Comparison of ENCODE assay signal across 1 cellular context in genomic region chr4:169070895-169071218, GRCh38.
A peak's percentile ranks its signal among the peaks of the same experiment; 100 is the strongest.
TF ChIP-seq lines count a peak whose summit lies in the region.

No MANE protein-coding gene starts in this region.

TF ChIP-seq in HepG2, 621 proteins besides CTCF, POLR2A, EP300 and RAD21 (continued from another document and continues in another):
- TF ChIP-seq LCORL (IDR thresholded peaks at IDR 0.05) (no peak), LCORL (CRISPR knock-in tag; IDR thresholded peaks at IDR 0.05) (no peak), HIC2 (CRISPR knock-in tag; IDR thresholded peaks at IDR 0.05; ENCODE audit: low read depth) (no peak), ZNF33A (CRISPR knock-in tag; IDR thresholded peaks at IDR 0.05; ENCODE audit: borderline replicate concordance) (no peak), ZNF44 (CRISPR knock-in tag; IDR thresholded peaks at IDR 0.05) (no peak), HOXD1 (CRISPR knock-in tag; IDR thresholded peaks at IDR 0.05) (no peak), U2AF2 (IDR thresholded peaks at IDR 0.05; ENCODE audit: low read depth, low read length) (0 out of 2 replicates have a peak, but pooled peaks have one; percentile 61), PRDM10 (CRISPR knock-in tag; IDR thresholded peaks at IDR 0.05; ENCODE audit: low read depth) (no peak), ZNF30 (CRISPR knock-in tag; IDR thresholded peaks at IDR 0.05) (no peak), ZNF260 (CRISPR knock-in tag; IDR thresholded peaks at IDR 0.05; ENCODE audit: borderline replicate concordance, low read depth) (no peak), ZNF556 (CRISPR knock-in tag; IDR thresholded peaks at IDR 0.05; ENCODE audit: borderline replicate concordance) (peak; percentile 43; the same call in 1 of the 2 replicates), MZF1 (CRISPR knock-in tag; IDR thresholded peaks at IDR 0.05; ENCODE audit: borderline replicate concordance) (no peak), SNAI1 (CRISPR knock-in tag; IDR thresholded peaks at IDR 0.05; ENCODE audit: borderline replicate concordance) (no peak), ZNF598 (CRISPR knock-in tag; IDR thresholded peaks at IDR 0.05; ENCODE audit: borderline replicate concordance) (0 out of 2 replicates have a peak, but pooled peaks have one; percentile 30), REL (CRISPR knock-in tag; conservative IDR thresholded peaks at IDR 0.05) (no peak), KLF9 (CRISPR knock-in tag; IDR thresholded peaks at IDR 0.05; ENCODE audit: low read depth) (no peak), PAX8 (CRISPR knock-in tag; IDR thresholded peaks at IDR 0.05; ENCODE audit: borderline replicate concordance) (no peak), USF2 (IDR thresholded peaks at IDR 0.05; ENCODE audit: low read depth, low read length) (peak; percentile 81), USF2 (CRISPR knock-in tag; IDR thresholded peaks at IDR 0.05; ENCODE audit: borderline replicate concordance) (peak; percentile 90; the same call in 1 of the 2 replicates), MTF2 (CRISPR knock-in tag; IDR thresholded peaks at IDR 0.05; ENCODE audit: borderline replicate concordance) (no peak), AGO2 (optimal IDR thresholded peaks at IDR 0.05; ENCODE audit: low read depth, low read length) (no peak), ZSCAN25 (CRISPR knock-in tag; IDR thresholded peaks at IDR 0.05) (no peak), ZNF780A (CRISPR knock-in tag; IDR thresholded peaks at IDR 0.05) (no peak), ZC3H13 (CRISPR knock-in tag; IDR thresholded peaks at IDR 0.05) (no peak), ATF7-NPFF (CRISPR knock-in tag; IDR thresholded peaks at IDR 0.05; ENCODE audit: low read depth) (no peak), ZNF101 (CRISPR knock-in tag; IDR thresholded peaks at IDR 0.05; ENCODE audit: borderline replicate concordance, low read depth) (no peak), RARA (CRISPR knock-in tag; IDR thresholded peaks at IDR 0.05) (peak; percentile 56; the same call in 1 of the 2 replicates), NFKB2 (CRISPR knock-in tag; IDR thresholded peaks at IDR 0.05; ENCODE audit: borderline replicate concordance) (no peak), ZNF143 (CRISPR knock-in tag; IDR thresholded peaks at IDR 0.05) (no peak), ZNF207 (IDR thresholded peaks at IDR 0.05; ENCODE audit: borderline replicate concordance) (no peak), ZNF253 (CRISPR knock-in tag; IDR thresholded peaks at IDR 0.05; ENCODE audit: borderline replicate concordance) (no peak), MAZ (IDR thresholded peaks at IDR 0.05; ENCODE audit: borderline replicate concordance, low read depth, low read length) (no peak), MAZ (CRISPR knock-in tag; IDR thresholded peaks at IDR 0.05; ENCODE audit: low read depth) (no peak), ZNF672 (CRISPR knock-in tag; IDR thresholded peaks at IDR 0.05) (no peak), XRCC5 (optimal IDR thresholded peaks at IDR 0.05; ENCODE audit: low read length) (no peak), ZNF563 (CRISPR knock-in tag; IDR thresholded peaks at IDR 0.05) (no peak), KLF16 (CRISPR knock-in tag; IDR thresholded peaks at IDR 0.05) (peak in 1 of 2 experiments; percentile 84; a peak in 2 of 4 replicates), ZNF317 (CRISPR knock-in tag; IDR thresholded peaks at IDR 0.05) (no peak), ZNF850 (CRISPR knock-in tag; conservative IDR thresholded peaks at IDR 0.05) (no peak), MXI1 (IDR thresholded peaks at IDR 0.05; ENCODE audit: borderline replicate concordance, low read depth, low read length) (no peak), RFX3 (CRISPR knock-in tag; IDR thresholded peaks at IDR 0.05) (no peak), TIGD3 (CRISPR knock-in tag; IDR thresholded peaks at IDR 0.05; ENCODE audit: borderline replicate concordance) (no peak), TMF1 (CRISPR knock-in tag; IDR thresholded peaks at IDR 0.05; ENCODE audit: low read depth) (no peak), ZNF383 (CRISPR knock-in tag; IDR thresholded peaks at IDR 0.05; ENCODE audit: borderline replicate concordance) (no peak), IRF9 (CRISPR knock-in tag; IDR thresholded peaks at IDR 0.05; ENCODE audit: borderline replicate concordance) (no peak), STAG1 (CRISPR knock-in tag; IDR thresholded peaks at IDR 0.05) (no peak), PRPF4 (IDR thresholded peaks at IDR 0.05; ENCODE audit: low read depth, low read length, poor library complexity, severe bottlenecking) (no peak), GZF1 (CRISPR knock-in tag; IDR thresholded peaks at IDR 0.05) (no peak), REPIN1 (CRISPR knock-in tag; IDR thresholded peaks at IDR 0.05; ENCODE audit: borderline replicate concordance, low read depth) (no peak), MIER3 (CRISPR knock-in tag; IDR thresholded peaks at IDR 0.05; ENCODE audit: borderline replicate concordance) (peak; percentile 76; the same call in 1 of the 2 replicates), ZNF382 (CRISPR knock-in tag; IDR thresholded peaks at IDR 0.05; ENCODE audit: borderline replicate concordance) (no peak)
- TF ChIP-seq, protein P1, sequence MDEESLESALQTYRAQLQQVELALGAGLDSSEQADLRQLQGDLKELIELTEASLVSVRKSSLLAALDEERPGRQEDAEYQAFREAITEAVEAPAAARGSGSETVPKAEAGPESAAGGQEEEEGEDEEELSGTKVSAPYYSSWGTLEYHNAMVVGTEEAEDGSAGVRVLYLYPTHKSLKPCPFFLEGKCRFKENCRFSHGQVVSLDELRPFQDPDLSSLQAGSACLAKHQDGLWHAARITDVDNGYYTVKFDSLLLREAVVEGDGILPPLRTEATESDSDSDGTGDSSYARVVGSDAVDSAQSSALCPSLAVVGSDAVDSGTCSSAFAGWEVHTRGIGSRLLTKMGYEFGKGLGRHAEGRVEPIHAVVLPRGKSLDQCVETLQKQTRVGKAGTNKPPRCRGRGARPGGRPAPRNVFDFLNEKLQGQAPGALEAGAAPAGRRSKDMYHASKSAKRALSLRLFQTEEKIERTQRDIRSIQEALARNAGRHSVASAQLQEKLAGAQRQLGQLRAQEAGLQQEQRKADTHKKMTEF (CRISPR knock-in tag; IDR thresholded peaks at IDR 0.05), result peak; percentile 69
- TF ChIP-seq, protein P2, sequence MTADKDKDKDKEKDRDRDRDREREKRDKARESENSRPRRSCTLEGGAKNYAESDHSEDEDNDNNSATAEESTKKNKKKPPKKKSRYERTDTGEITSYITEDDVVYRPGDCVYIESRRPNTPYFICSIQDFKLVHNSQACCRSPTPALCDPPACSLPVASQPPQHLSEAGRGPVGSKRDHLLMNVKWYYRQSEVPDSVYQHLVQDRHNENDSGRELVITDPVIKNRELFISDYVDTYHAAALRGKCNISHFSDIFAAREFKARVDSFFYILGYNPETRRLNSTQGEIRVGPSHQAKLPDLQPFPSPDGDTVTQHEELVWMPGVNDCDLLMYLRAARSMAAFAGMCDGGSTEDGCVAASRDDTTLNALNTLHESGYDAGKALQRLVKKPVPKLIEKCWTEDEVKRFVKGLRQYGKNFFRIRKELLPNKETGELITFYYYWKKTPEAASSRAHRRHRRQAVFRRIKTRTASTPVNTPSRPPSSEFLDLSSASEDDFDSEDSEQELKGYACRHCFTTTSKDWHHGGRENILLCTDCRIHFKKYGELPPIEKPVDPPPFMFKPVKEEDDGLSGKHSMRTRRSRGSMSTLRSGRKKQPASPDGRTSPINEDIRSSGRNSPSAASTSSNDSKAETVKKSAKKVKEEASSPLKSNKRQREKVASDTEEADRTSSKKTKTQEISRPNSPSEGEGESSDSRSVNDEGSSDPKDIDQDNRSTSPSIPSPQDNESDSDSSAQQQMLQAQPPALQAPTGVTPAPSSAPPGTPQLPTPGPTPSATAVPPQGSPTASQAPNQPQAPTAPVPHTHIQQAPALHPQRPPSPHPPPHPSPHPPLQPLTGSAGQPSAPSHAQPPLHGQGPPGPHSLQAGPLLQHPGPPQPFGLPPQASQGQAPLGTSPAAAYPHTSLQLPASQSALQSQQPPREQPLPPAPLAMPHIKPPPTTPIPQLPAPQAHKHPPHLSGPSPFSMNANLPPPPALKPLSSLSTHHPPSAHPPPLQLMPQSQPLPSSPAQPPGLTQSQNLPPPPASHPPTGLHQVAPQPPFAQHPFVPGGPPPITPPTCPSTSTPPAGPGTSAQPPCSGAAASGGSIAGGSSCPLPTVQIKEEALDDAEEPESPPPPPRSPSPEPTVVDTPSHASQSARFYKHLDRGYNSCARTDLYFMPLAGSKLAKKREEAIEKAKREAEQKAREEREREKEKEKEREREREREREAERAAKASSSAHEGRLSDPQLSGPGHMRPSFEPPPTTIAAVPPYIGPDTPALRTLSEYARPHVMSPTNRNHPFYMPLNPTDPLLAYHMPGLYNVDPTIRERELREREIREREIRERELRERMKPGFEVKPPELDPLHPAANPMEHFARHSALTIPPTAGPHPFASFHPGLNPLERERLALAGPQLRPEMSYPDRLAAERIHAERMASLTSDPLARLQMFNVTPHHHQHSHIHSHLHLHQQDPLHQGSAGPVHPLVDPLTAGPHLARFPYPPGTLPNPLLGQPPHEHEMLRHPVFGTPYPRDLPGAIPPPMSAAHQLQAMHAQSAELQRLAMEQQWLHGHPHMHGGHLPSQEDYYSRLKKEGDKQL (CRISPR knock-in tag; IDR thresholded peaks at IDR 0.05; ENCODE audit: low read depth), result 0 out of 2 replicates have a peak, but pooled peaks have one; percentile 52
- TF ChIP-seq, protein P3, sequence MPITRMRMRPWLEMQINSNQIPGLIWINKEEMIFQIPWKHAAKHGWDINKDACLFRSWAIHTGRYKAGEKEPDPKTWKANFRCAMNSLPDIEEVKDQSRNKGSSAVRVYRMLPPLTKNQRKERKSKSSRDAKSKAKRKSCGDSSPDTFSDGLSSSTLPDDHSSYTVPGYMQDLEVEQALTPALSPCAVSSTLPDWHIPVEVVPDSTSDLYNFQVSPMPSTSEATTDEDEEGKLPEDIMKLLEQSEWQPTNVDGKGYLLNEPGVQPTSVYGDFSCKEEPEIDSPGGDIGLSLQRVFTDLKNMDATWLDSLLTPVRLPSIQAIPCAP (CRISPR knock-in tag; IDR thresholded peaks at IDR 0.05; ENCODE audit: low read depth), result no peak
